In genomic region chr17:7703584-7704574, GRCh38 we compare ENCODE assay signal across 9 cellular contexts. TPM values are rescaled to one million over a fixed set of nuclear protein-coding genes. Genes with fewer than 3 reads are reported as not detected.
DNase-seq lines count a peak whose midpoint lies in the region; ATAC-seq, FAIRE-seq and TF ChIP-seq lines count a peak whose summit lies in the region.
"Had no signal": no experiment of that assay in that cellular context is flagged by ENCODE, and none has a peak within 500 bp of the region (broad histone marks: within the 10 kb centered on the region; RNA-seq: fewer than 3 reads in every experiment).

No MANE protein-coding gene starts in this region.

- DNase-seq in CD8-positive, alpha-beta memory T cell, result no peak
- DNase-seq in NCI-H1105 treated with DMSO at 0.1 percent for 48 hours (lab: John Stamatoyannopoulos, UW) (peak; percentile 95), kidney tubule cell (ENCODE audit: low spot score) (peak; percentile 45), GM19239 (ENCODE audit: insufficient read length, low spot score) (no peak)
- DNase-seq in activated CD8-positive, alpha-beta memory T cell treated with anti-CD3 and anti-CD28 coated beads, Interleukin-2, amount 10 ng/mL, durations not matched to agents 7 days and 5 days, result no peak

- peaks cover 10% of the 10 kb centered on the region for H3K4me1 ChIP-seq in CD8-positive, alpha-beta memory T cell (ENCODE audit: insufficient read depth, low read length)

- H3K27ac Mint-ChIP-seq in CD8-positive, alpha-beta memory T cell, result peak overlapping the region in 2 of 8 donors; percentile 13 to 54
- H3K27ac Mint-ChIP-seq in brain, result peak overlapping the region; percentile 45 to 98 (median 89)
- no peak overlapping the region for H3K27ac Mint-ChIP-seq in activated CD8-positive, alpha-beta memory T cell treated with anti-CD3 and anti-CD28 coated beads, Interleukin-2, amount 10 ng/mL, durations not matched to agents 7 days and 5 days

- no peak for TF ChIP-seq CTCF in brain (conservative IDR thresholded peaks at IDR 0.05)

- peaks cover 26% of the 10 kb centered on the region for H3K27me3 ChIP-seq in CD8-positive, alpha-beta memory T cell (ENCODE audit: insufficient read depth, low read length, poor library complexity, severe bottlenecking)

- peaks cover 11 to 30% (median 27%) of the 10 kb centered on the region in 3 donors for H3K36me3 Mint-ChIP-seq in CD8-positive, alpha-beta memory T cell
- H3K36me3 Mint-ChIP-seq in brain, result peaks cover 4% of the 10 kb centered on the region
- H3K36me3 Mint-ChIP-seq in activated CD8-positive, alpha-beta memory T cell treated with anti-CD3 and anti-CD28 coated beads, Interleukin-2, amount 10 ng/mL, durations not matched to agents 7 days and 5 days, result peaks cover 8% of the 10 kb centered on the region

- no peaks in the 10 kb centered on the region for H3K36me3 ChIP-seq in CD8-positive, alpha-beta memory T cell (ENCODE audit: insufficient read depth, low read length)

- H3K27ac ChIP-seq in CD8-positive, alpha-beta memory T cell (ENCODE audit: low read depth, low read length), result no peak overlapping the region
- H3K27ac ChIP-seq: HL-60 had no signal

- peaks cover 35 to 61% of the 10 kb centered on the region in 2 donors for H3K27me3 Mint-ChIP-seq in CD8-positive, alpha-beta memory T cell
- H3K27me3 Mint-ChIP-seq in brain, result peaks cover 8% of the 10 kb centered on the region
- H3K27me3 Mint-ChIP-seq in activated CD8-positive, alpha-beta memory T cell treated with anti-CD3 and anti-CD28 coated beads, Interleukin-2, amount 10 ng/mL, durations not matched to agents 7 days and 5 days, result peaks cover 42% of the 10 kb centered on the region

- ATAC-seq in HG03175 (IDR thresholded peaks at IDR 0.05; ENCODE audit: unreplicated experiment) (no peak), HG03045 (IDR thresholded peaks at IDR 0.05; ENCODE audit: unreplicated experiment) (no peak)
- ATAC-seq in activated CD8-positive, alpha-beta memory T cell treated with anti-CD3 and anti-CD28 coated beads, Interleukin-2, amount 10 ng/mL, durations not matched to agents 7 days and 5 days, result no peak

- H3K4me3 ChIP-seq in CD8-positive, alpha-beta memory T cell (ENCODE audit: low read length), result no peak overlapping the region

- no peaks in the 10 kb centered on the region for H3K9me3 ChIP-seq in CD8-positive, alpha-beta memory T cell (ENCODE audit: low read length)

- CTCF ChIA-PET in CD8-positive, alpha-beta memory T cell (lab: Charles Lee), result interaction anchor here (0.9 to 1.1 kb wide), 2 partner anchors 15 to 649 kb away, joined by 3 read pairs; partner anchors contain the start of gene WRAP53
- CTCF ChIA-PET in activated CD8-positive, alpha-beta memory T cell treated with anti-CD3 and anti-CD28 coated beads, Interleukin-2, amount 10 ng/mL, durations not matched to agents 7 days and 5 days (lab: Charles Lee), result interaction anchor here (0.6 to 2.9 kb wide), 5 partner anchors 13 to 211 kb away, joined by 3 to 11 read pairs (median 3); partner anchors contain the start of genes DNAH2, TP53 and WRAP53

- H3K9me3 Mint-ChIP-seq in CD8-positive, alpha-beta memory T cell, result no peaks in the 10 kb centered on the region
- peaks cover 0 to 9% (median 0%) of the 10 kb centered on the region in 5 experiments for H3K9me3 Mint-ChIP-seq in brain
- H3K9me3 Mint-ChIP-seq in activated CD8-positive, alpha-beta memory T cell treated with anti-CD3 and anti-CD28 coated beads, Interleukin-2, amount 10 ng/mL, durations not matched to agents 7 days and 5 days (ENCODE audit: low read depth), result no peaks in the 10 kb centered on the region

- peaks cover 14 to 24% (median 23%) of the 10 kb centered on the region in 3 donors for H3K4me1 Mint-ChIP-seq in CD8-positive, alpha-beta memory T cell
- peaks cover 52% of the 10 kb centered on the region for H3K4me1 Mint-ChIP-seq in brain
- H3K4me1 Mint-ChIP-seq in activated CD8-positive, alpha-beta memory T cell treated with anti-CD3 and anti-CD28 coated beads, Interleukin-2, amount 10 ng/mL, durations not matched to agents 7 days and 5 days, result peaks cover 10% of the 10 kb centered on the region

- POLR2A ChIA-PET in CD8-positive, alpha-beta memory T cell (lab: Charles Lee), result interaction anchor here (0.6 kb wide), 1 partner anchor 523 kb away, joined by 4 read pairs; no protein-coding TSS in a partner anchor

- peak overlapping the region in 6 of 7 donors; percentile 54 to 89 (median 76) for H3K4me3 Mint-ChIP-seq in CD8-positive, alpha-beta memory T cell
- peak overlapping the region; percentile 87 to 96 (median 90) for H3K4me3 Mint-ChIP-seq in brain
- H3K4me3 Mint-ChIP-seq in activated CD8-positive, alpha-beta memory T cell treated with anti-CD3 and anti-CD28 coated beads, Interleukin-2, amount 10 ng/mL, durations not matched to agents 7 days and 5 days, result no peak overlapping the region

- no peak for FAIRE-seq in GM19239 (lab: Jason Lieb, UNC)

RNA-seq across cellular contexts. Expression of gene EFNB3, which starts 1.1 kb away (rescaled TPM):
- total RNA-seq in CD8-positive, alpha-beta memory T cell, result not detected
- polyA plus RNA-seq in CD8-positive, alpha-beta memory T cell, result not detected
- 54.0 TPM for polyA plus RNA-seq in brain (ENCODE audit: insufficient read depth, low read depth, low replicate concordance)
- not detected for total RNA-seq in activated CD8-positive, alpha-beta memory T cell treated with anti-CD3 and anti-CD28 coated beads, Interleukin-2, amount 10 ng/mL, durations not matched to agents 7 days and 5 days

RNA-seq across cellular contexts. Expression of gene DNAH2, which starts 13.7 kb away (rescaled TPM):
- not detected for total RNA-seq in CD8-positive, alpha-beta memory T cell
- not detected for polyA plus RNA-seq in CD8-positive, alpha-beta memory T cell
- 3.8 TPM for polyA plus RNA-seq in brain (ENCODE audit: insufficient read depth, low read depth, low replicate concordance)
- not detected for total RNA-seq in activated CD8-positive, alpha-beta memory T cell treated with anti-CD3 and anti-CD28 coated beads, Interleukin-2, amount 10 ng/mL, durations not matched to agents 7 days and 5 days

RNA-seq across cellular contexts. Expression of gene WRAP53, which starts 15.6 kb away (rescaled TPM):
- 10 to 100 TPM; 29.1 to 31.3 TPM for total RNA-seq in CD8-positive, alpha-beta memory T cell
- polyA plus RNA-seq in CD8-positive, alpha-beta memory T cell, result 16.6 TPM
- 42.0 TPM for polyA plus RNA-seq in brain (ENCODE audit: insufficient read depth, low read depth, low replicate concordance)
- 10 to 100 TPM; 28.0 to 29.0 TPM for total RNA-seq in activated CD8-positive, alpha-beta memory T cell treated with anti-CD3 and anti-CD28 coated beads, Interleukin-2, amount 10 ng/mL, durations not matched to agents 7 days and 5 days

RNA-seq across cellular contexts. Expression of gene TP53, which starts 16.6 kb away (rescaled TPM):
- 100 to 1,000 TPM; 150 to 151 TPM for total RNA-seq in CD8-positive, alpha-beta memory T cell
- polyA plus RNA-seq in CD8-positive, alpha-beta memory T cell, result 33.5 TPM
- polyA plus RNA-seq in brain (ENCODE audit: insufficient read depth, low read depth, low replicate concordance), result 58.4 TPM
- total RNA-seq in activated CD8-positive, alpha-beta memory T cell treated with anti-CD3 and anti-CD28 coated beads, Interleukin-2, amount 10 ng/mL, durations not matched to agents 7 days and 5 days, result 100 to 1,000 TPM; 137 to 171 TPM

RNA-seq across cellular contexts. Expression of gene ATP1B2, which starts 53.2 kb away (rescaled TPM):
- total RNA-seq in CD8-positive, alpha-beta memory T cell, result under 1 TPM; 0.40 to 0.53 TPM
- polyA plus RNA-seq in CD8-positive, alpha-beta memory T cell, result not detected
- polyA plus RNA-seq in brain (ENCODE audit: insufficient read depth, low read depth, low replicate concordance), result 149 TPM
- under 1 TPM in 1 of 2 experiments, not detected in 1; 0.47 TPM for total RNA-seq in activated CD8-positive, alpha-beta memory T cell treated with anti-CD3 and anti-CD28 coated beads, Interleukin-2, amount 10 ng/mL, durations not matched to agents 7 days and 5 days

Comparison
In these comparisons a context has a peak if more than half of its experiments do, and no peak if none do; other contexts are left out.
1. DNase-seq: peak in NCI-H1105 treated with DMSO at 0.1 percent for 48 hours (single experiment) and kidney tubule cell (single experiment); none in CD8-positive, alpha-beta memory T cell (0 of 5), activated CD8-positive, alpha-beta memory T cell treated with anti-CD3 and anti-CD28 coated beads, Interleukin-2, amount 10 ng/mL, durations not matched to agents 7 days and 5 days (single experiment) and GM19239 (single experiment).